ENCODE assay signal across 17 cellular contexts in the genomic region with DNA sequence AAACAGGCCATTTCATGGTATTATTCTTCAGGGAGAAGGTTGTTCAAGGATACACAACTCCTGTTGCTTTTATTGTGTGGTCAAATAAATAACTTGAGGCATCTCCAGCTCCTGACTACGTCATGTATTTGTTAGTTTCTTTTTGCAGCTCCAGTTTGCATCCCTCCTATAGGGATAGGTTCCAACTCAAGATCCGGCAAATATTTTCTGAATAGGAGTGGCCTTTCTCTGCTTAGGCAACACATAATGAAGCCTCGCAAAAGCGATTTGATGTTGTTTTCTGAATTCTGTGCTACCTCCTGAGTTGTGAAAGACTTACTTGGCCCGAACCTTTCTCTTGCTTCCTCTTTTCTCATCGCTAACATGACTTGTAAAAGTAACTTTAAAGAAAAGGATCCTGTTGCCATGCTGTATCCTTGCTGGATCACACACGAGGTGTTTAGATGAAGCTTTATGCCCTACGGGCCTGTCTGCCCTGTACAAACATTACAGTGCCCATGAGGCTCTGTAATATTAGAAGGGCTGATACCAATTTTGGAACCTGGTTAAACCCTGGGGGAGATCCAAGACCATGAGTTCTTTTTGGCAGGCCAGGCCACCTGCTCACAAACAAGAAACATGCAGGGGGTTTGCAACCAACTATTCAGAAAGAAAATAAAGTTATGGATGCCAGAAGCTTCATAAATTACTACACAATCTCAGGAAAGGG.
DNase-seq lines count a peak whose midpoint lies in the region; ATAC-seq and TF ChIP-seq lines count a peak whose summit lies in the region.
"Had no signal": no experiment of that assay in that cellular context is flagged by ENCODE, and none has a peak within 500 bp of the region (broad histone marks: within the 10 kb centered on the region; RNA-seq: fewer than 3 reads in every experiment).

No MANE protein-coding gene starts in this region.

- no peak overlapping the region for H2AFZ ChIP-seq in GM23248

- H3K4me3 ChIP-seq in GM23248 (0 out of 2 replicates have a peak overlapping the region, but pooled peaks have one; percentile 2), choroid plexus epithelial cell (ENCODE audit: low read depth, low read length) (no peak overlapping the region)
- H3K4me3 ChIP-seq: lower lobe of right lung, right lobe of liver had no signal

- H3K4me1 ChIP-seq in GM23248 (ENCODE audit: insufficient read depth): no peaks in the 10 kb centered on the region
- H3K4me1 ChIP-seq: lower lobe of right lung, right lobe of liver had no signal

- H3K27me3 ChIP-seq in GM23248 (replicated peaks; ENCODE audit: insufficient read depth): peaks cover 61% of the 10 kb centered on the region
- H3K27me3 ChIP-seq: right lobe of liver had no signal

- intact Hi-C loops in sciatic nerve (cut with DNase I): no loop called here

- no peaks in the 10 kb centered on the region for H3K9me2 ChIP-seq in GM23248 (ENCODE audit: insufficient read depth)

- H3K9me3 ChIP-seq in GM23248 (ENCODE audit: low read depth): no peaks in the 10 kb centered on the region
- H3K9me3 ChIP-seq: lower lobe of right lung, right lobe of liver had no signal

- no peak overlapping the region for H3K27ac ChIP-seq in GM23248
- H3K27ac ChIP-seq: lower lobe of right lung, right lobe of liver had no signal

- H3K79me2 ChIP-seq in GM23248 (ENCODE audit: insufficient read depth): no peaks in the 10 kb centered on the region

- no peak for TF ChIP-seq CTCF in choroid plexus epithelial cell (conservative IDR thresholded peaks at IDR 0.05; ENCODE audit: low read depth, low read length)

- in situ Hi-C loops in GM23248 (cut with MboI): loop anchor here (10.0 kb wide), 1 partner anchor 236 kb away; no protein-coding TSS in a partner anchor

- H4K20me1 ChIP-seq in GM23248 (ENCODE audit: insufficient read depth): no peaks in the 10 kb centered on the region

- no peaks in the 10 kb centered on the region for H3F3A ChIP-seq in GM23248 (ENCODE audit: insufficient read depth)

- 2 to 5% methylated on average over 8 of the region's 8 CpGs for WGBS in GM23248 (ENCODE audit: low coverage in 1 of 2, low lambda C conversion rate in 2 of 2, missing lambda C conversion rate in 2 of 2), 2 experiments

- H3K4me2 ChIP-seq in GM23248 (ENCODE audit: unreplicated experiment): no peak overlapping the region

- no peak overlapping the region for H3K9ac ChIP-seq in GM23248

- DNase-seq in GM23248 (peak; percentile 13), MV-4-11 (lab: John Stamatoyannopoulos, UW) (peak; percentile 35), choroid plexus epithelial cell (ENCODE audit: low read depth) (peak; percentile 0), sciatic nerve (ENCODE audit: low spot score) (no peak)
- DNase-seq: activated CD8-positive, alpha-beta memory T cell treated with anti-CD3 and anti-CD28 coated beads, Interleukin-2, amount 50 U/mL, for 48 hours; activated effector memory CD4-positive, alpha-beta T cell treated with Interleukin-2 at 50 U/mL for 16 hours; central memory CD4-positive, alpha-beta T cell; COR-L47; H7; lower lobe of right lung; NCI-H1694; NCI-H2227 treated with DMSO at 0.1 percent for 48 hours; right lobe of liver; stimulated activated naive B cell treated with anti-CD40 and anti-IgM and Interleukin-4, amounts not matched to agents 10 μg/mL and 1 μg/mL and 100 μg/mL, for 72 hours had no signal

- no peaks in the 10 kb centered on the region for H3K36me3 ChIP-seq in GM23248 (ENCODE audit: low read depth)
- H3K36me3 ChIP-seq: lower lobe of right lung, right lobe of liver had no signal

- ATAC-seq in sciatic nerve (peak; percentile 92), GM18861 (IDR thresholded peaks at IDR 0.05; ENCODE audit: unreplicated experiment) (no peak), GM21390 (IDR thresholded peaks at IDR 0.05; ENCODE audit: unreplicated experiment) (no peak), GM19395 (IDR thresholded peaks at IDR 0.05; ENCODE audit: unreplicated experiment) (no peak)
- ATAC-seq: lower lobe of right lung; right lobe of liver; stimulated activated naive B cell treated with anti-CD40 and anti-IgM and Interleukin-4, amounts not matched to agents 10 μg/mL and 1 μg/mL and 100 μg/mL, for 72 hours had no signal
